1 cellular context compared by ENCODE assay signal in the genomic region with DNA sequence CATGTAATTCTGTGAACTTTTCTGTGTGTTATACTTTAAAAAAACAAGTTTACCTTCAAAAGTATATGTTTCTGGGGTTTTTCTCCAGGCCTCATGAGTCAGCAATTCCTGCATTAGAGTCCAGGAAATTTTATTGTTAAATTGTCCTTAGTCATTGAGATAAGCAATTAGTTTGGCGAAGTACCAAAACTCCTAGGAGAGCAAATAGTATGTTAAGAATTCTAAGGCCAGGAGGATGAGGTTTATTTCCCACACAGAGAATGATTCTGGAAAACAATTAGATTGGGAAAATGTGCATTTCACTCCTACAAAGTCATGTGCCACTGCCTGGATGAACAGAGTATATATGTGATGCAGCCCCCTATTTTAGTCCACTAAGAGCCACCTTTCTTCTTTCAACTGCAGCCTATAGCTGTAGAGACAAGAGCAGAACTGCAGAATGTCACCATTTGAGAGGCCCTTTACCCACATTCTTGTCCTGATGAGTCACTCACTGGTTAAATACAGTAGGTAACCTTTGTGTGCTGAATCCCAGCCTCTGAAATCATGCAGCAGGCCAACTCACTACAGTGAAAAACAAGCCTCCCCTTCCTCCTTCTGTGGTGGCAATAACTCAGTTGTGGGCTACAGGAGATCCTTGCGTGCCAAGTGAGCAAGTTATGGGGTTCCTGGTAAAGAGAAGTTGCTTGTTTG.
TF ChIP-seq lines count a peak whose summit lies in the region.

No MANE protein-coding gene starts in this region.

TF ChIP-seq in HCT116, 20 proteins besides CTCF, POLR2A, EP300 and RAD21 (continued from another document):
- TF ChIP-seq, protein P1, sequence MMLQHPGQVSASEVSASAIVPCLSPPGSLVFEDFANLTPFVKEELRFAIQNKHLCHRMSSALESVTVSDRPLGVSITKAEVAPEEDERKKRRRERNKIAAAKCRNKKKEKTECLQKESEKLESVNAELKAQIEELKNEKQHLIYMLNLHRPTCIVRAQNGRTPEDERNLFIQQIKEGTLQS (IDR thresholded peaks at IDR 0.05), result 0 out of 2 replicates have a peak, but pooled peaks have one; percentile 33
- TF ChIP-seq CEBPB (IDR thresholded peaks at IDR 0.05; ENCODE audit: low read depth) (0 out of 2 replicates have a peak, but pooled peaks have one; percentile 15), CBX3 (IDR thresholded peaks at IDR 0.05; ENCODE audit: low read depth) (peak; percentile 33; the same call in 1 of the 2 replicates)
